8 cellular contexts compared by ENCODE assay signal in the genomic region with DNA sequence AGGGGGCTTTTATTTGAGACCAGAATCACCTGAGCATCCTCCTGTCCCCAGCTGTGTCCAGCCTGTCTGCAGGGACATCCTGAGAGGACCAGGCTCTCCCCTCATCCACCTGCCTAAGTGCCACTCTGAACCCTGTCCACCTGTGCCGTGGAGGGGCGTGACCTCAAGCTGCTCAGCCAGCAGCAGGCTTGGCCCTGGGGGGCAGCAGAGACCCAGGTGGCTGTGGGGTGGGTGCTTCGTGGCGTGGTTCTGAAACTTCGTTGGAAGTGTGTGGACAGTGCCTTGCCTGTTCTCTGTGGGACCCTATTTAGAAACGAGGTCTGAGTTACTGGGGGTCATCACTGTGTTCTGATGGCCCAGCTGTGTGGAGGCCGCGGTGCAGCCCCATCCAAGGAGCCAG.
"Had no signal": no experiment of that assay in that cellular context is flagged by ENCODE, and none has a peak within 500 bp of the region (broad histone marks: within the 10 kb centered on the region; RNA-seq: fewer than 3 reads in every experiment).

No MANE protein-coding gene starts in this region.

- H2AFZ ChIP-seq: GM23338 had no signal

- H3K27ac ChIP-seq: HL-60 had no signal

- ATAC-seq: GM23338, K562 had no signal

- H3K4me2 ChIP-seq: GM23338 had no signal

- DNase-seq: H9, HCEC 1CT, KG1 had no signal

- FAIRE-seq: H1, H54, K562 had no signal

- H3K4me3 ChIP-seq: GM23338, K562 had no signal
